ENCODE assay signal across 18 cellular contexts in genomic region chr11:75498556-75499255, GRCh38. TPM values are rescaled to one million over a fixed set of nuclear protein-coding genes. Genes with fewer than 3 reads are reported as not detected.
DNase-seq lines count a peak whose midpoint lies in the region; ATAC-seq, FAIRE-seq and TF ChIP-seq lines count a peak whose summit lies in the region.
"Had no signal": no experiment of that assay in that cellular context is flagged by ENCODE, and none has a peak within 500 bp of the region (broad histone marks: within the 10 kb centered on the region; RNA-seq: fewer than 3 reads in every experiment).

No MANE protein-coding gene starts in this region.

- no peaks in the 10 kb centered on the region for H3K27me3 ChIP-seq in left ventricle myocardium inferior (ENCODE audit: low read depth)
- no peaks in the 10 kb centered on the region for H3K27me3 ChIP-seq in right cardiac atrium (ENCODE audit: control insufficient read depth, insufficient read depth)
- H3K27me3 ChIP-seq in astrocyte (ENCODE audit: insufficient read depth, low read length): no peaks in the 10 kb centered on the region
- H3K27me3 ChIP-seq in mesendoderm (ENCODE audit: insufficient read depth, low read length, poor library complexity): no peaks in the 10 kb centered on the region
- H3K27me3 ChIP-seq: hepatocyte, right atrium auricular region had no signal

- H2BK120ac ChIP-seq in mesendoderm (ENCODE audit: low read depth, low read length): no peak overlapping the region

- no peaks in the 10 kb centered on the region for H3K79me1 ChIP-seq in mesendoderm (ENCODE audit: low read length)

- 78% methylated on average over 4 of the region's 4 CpGs for WGBS in right cardiac atrium
- no CpG with 5 or more reads among the region's 4 CpGs for WGBS in mesendoderm (ENCODE audit: extremely low coverage, insufficient coverage, low lambda C conversion rate)

- H2AK5ac ChIP-seq in mesendoderm (ENCODE audit: low read length): no peak overlapping the region

- H3K27me3 Mint-ChIP-seq in astrocyte (ENCODE audit: low read depth, unreplicated experiment): peaks cover 4% of the 10 kb centered on the region
- H3K27me3 Mint-ChIP-seq: activated CD8-positive, alpha-beta T cell treated with anti-CD3 and anti-CD28 coated beads for 36 hours; stimulated activated memory B cell treated with anti-CD40 and anti-IgM and Interleukin-4, amounts not matched to agents 10 μg/mL and 1 μg/mL and 100 μg/mL, for 72 hours had no signal

- TF ChIP-seq POLR2A in GM12891 (IDR thresholded peaks at IDR 0.05; ENCODE audit: low read depth, low read length): no peak

- no peak for TF ChIP-seq CTCF in left ventricle myocardium inferior (IDR thresholded peaks at IDR 0.05; ENCODE audit: borderline replicate concordance)
- TF ChIP-seq CTCF in astrocyte (IDR thresholded peaks at IDR 0.05; ENCODE audit: insufficient read depth, low read depth, low read length): no peak

- no peaks in the 10 kb centered on the region for H3K36me3 Mint-ChIP-seq in astrocyte (ENCODE audit: low read depth, unreplicated experiment)
- H3K36me3 Mint-ChIP-seq: stimulated activated memory B cell treated with anti-CD40 and anti-IgM and Interleukin-4, amounts not matched to agents 10 μg/mL and 1 μg/mL and 100 μg/mL, for 72 hours had no signal

- H3K18ac ChIP-seq in mesendoderm (ENCODE audit: low read length): no peak overlapping the region

- no peak overlapping the region for H3K56ac ChIP-seq in mesendoderm (ENCODE audit: low read length)

- no peak overlapping the region for H3K4ac ChIP-seq in mesendoderm (ENCODE audit: low read depth, low read length)

- H3K36me3 ChIP-seq in left ventricle myocardium inferior (no peaks in the 10 kb centered on the region), astrocyte (ENCODE audit: insufficient read depth, low read length) (no peaks in the 10 kb centered on the region), mesendoderm (ENCODE audit: control insufficient read depth, insufficient read depth, low read length) (no peaks in the 10 kb centered on the region)
- H3K36me3 ChIP-seq: right atrium auricular region had no signal

- H3K4me2 ChIP-seq in astrocyte (ENCODE audit: low read length): peak overlapping the region; percentile 67
- H3K4me2 ChIP-seq in mesendoderm (ENCODE audit: low read length): no peak overlapping the region
- H3K4me2 ChIP-seq: hepatocyte had no signal

- ATAC-seq in right cardiac atrium: no peak
- no peak for ATAC-seq in left lobe of liver
- no peak for ATAC-seq in GM21737 (IDR thresholded peaks at IDR 0.05; ENCODE audit: unreplicated experiment)
- ATAC-seq: stimulated activated memory B cell treated with anti-CD40 and anti-IgM and Interleukin-4, amounts not matched to agents 10 μg/mL and 1 μg/mL and 100 μg/mL, for 72 hours had no signal

- no peak overlapping the region for H3K23ac ChIP-seq in mesendoderm (ENCODE audit: low read length)

- no peak overlapping the region for H2BK5ac ChIP-seq in mesendoderm (ENCODE audit: low read length)

- H4K5ac ChIP-seq in mesendoderm (ENCODE audit: low read length): no peak overlapping the region

- no peak overlapping the region for H2BK15ac ChIP-seq in mesendoderm (replicated peaks; ENCODE audit: low read depth)

- H3K4me3 ChIP-seq in left ventricle myocardium inferior (no peak overlapping the region), right cardiac atrium (ENCODE audit: low read length) (no peak overlapping the region), astrocyte (ENCODE audit: insufficient read depth, low read depth, low read length) (no peak overlapping the region), mesendoderm (ENCODE audit: low read length) (no peak overlapping the region)
- H3K4me3 ChIP-seq: hepatocyte, right atrium auricular region had no signal

- no peak overlapping the region for H3K9ac ChIP-seq in astrocyte (ENCODE audit: low read length)
- H3K9ac ChIP-seq in mesendoderm (ENCODE audit: low read length): no peak overlapping the region

- H3K4me1 ChIP-seq in left ventricle myocardium inferior: peaks cover 9% of the 10 kb centered on the region
- H3K4me1 ChIP-seq in right cardiac atrium (ENCODE audit: control insufficient read depth, insufficient read depth, low read length): peaks cover 6% of the 10 kb centered on the region
- peaks cover 16% of the 10 kb centered on the region for H3K4me1 ChIP-seq in astrocyte (ENCODE audit: insufficient read depth, low read length)
- H3K4me1 ChIP-seq in mesendoderm (ENCODE audit: control insufficient read depth, low read depth, low read length): no peaks in the 10 kb centered on the region

- no peaks in the 10 kb centered on the region for H3K79me2 ChIP-seq in astrocyte (ENCODE audit: insufficient read depth, low read length)
- H3K79me2 ChIP-seq in mesendoderm (ENCODE audit: control insufficient read depth, insufficient read depth, low read length): no peaks in the 10 kb centered on the region
- H3K79me2 ChIP-seq: hepatocyte had no signal

- H3K27ac ChIP-seq in left ventricle myocardium inferior (replicated peaks) (peak overlapping the region; percentile 33), right cardiac atrium (ENCODE audit: low read length) (no peak overlapping the region), astrocyte (ENCODE audit: low read depth, low read length) (no peak overlapping the region), mesendoderm (ENCODE audit: low read depth, low read length) (no peak overlapping the region)
- H3K27ac ChIP-seq: hepatocyte had no signal

- no peaks in the 10 kb centered on the region for H3K9me3 Mint-ChIP-seq in astrocyte (ENCODE audit: unreplicated experiment)
- H3K9me3 Mint-ChIP-seq: activated CD8-positive, alpha-beta T cell treated with anti-CD3 and anti-CD28 coated beads for 36 hours; naive B cell; stimulated activated memory B cell treated with anti-CD40 and anti-IgM and Interleukin-4, amounts not matched to agents 10 μg/mL and 1 μg/mL and 100 μg/mL, for 72 hours had no signal

- H3K27ac Mint-ChIP-seq in astrocyte (ENCODE audit: unreplicated experiment): no peak overlapping the region
- H3K27ac Mint-ChIP-seq: activated CD8-positive, alpha-beta T cell treated with anti-CD3 and anti-CD28 coated beads for 36 hours; naive B cell; stimulated activated memory B cell treated with anti-CD40 and anti-IgM and Interleukin-4, amounts not matched to agents 10 μg/mL and 1 μg/mL and 100 μg/mL, for 72 hours had no signal

- no peak overlapping the region for H3K4me3 Mint-ChIP-seq in astrocyte (ENCODE audit: unreplicated experiment)
- H3K4me3 Mint-ChIP-seq: activated CD8-positive, alpha-beta T cell treated with anti-CD3 and anti-CD28 coated beads for 36 hours; naive B cell; stimulated activated memory B cell treated with anti-CD40 and anti-IgM and Interleukin-4, amounts not matched to agents 10 μg/mL and 1 μg/mL and 100 μg/mL, for 72 hours had no signal

- no peak overlapping the region for H2AFZ ChIP-seq in astrocyte (ENCODE audit: low read depth, low read length)
- H2AFZ ChIP-seq: hepatocyte had no signal

- FAIRE-seq in astrocyte (lab: Jason Lieb, UNC) (no peak), GM12891 (lab: Jason Lieb, UNC) (no peak)
- FAIRE-seq: A204.1, D721Med, TTC549 had no signal

- H3K9me3 ChIP-seq in left ventricle myocardium inferior (replicated peaks): no peaks in the 10 kb centered on the region
- H3K9me3 ChIP-seq in right cardiac atrium (ENCODE audit: control insufficient read depth, low read length): no peaks in the 10 kb centered on the region
- no peaks in the 10 kb centered on the region for H3K9me3 ChIP-seq in astrocyte (ENCODE audit: insufficient read depth, low read depth, low read length)
- H3K9me3 ChIP-seq: right atrium auricular region had no signal

- no peaks in the 10 kb centered on the region for H4K20me1 ChIP-seq in astrocyte (ENCODE audit: insufficient read depth, low read length)

- intact Hi-C loops in left ventricle myocardium inferior (cut with micrococcal nuclease): no loop called here
- intact Hi-C loops in right cardiac atrium (cut with DNase I): no loop called here

- H4K8ac ChIP-seq in mesendoderm (ENCODE audit: low read depth, low read length): no peak overlapping the region

- DNase-seq in left ventricle myocardium inferior (no peak), right cardiac atrium (no peak), astrocyte (ENCODE audit: low read depth) (no peak), mesendoderm (peak; percentile 49), left lobe of liver (ENCODE audit: low spot score) (no peak), RPMI8226 (no peak), GM12891 (ENCODE audit: insufficient read length, low spot score) (no peak)
- DNase-seq: activated CD8-positive, alpha-beta T cell treated with anti-CD3 and anti-CD28 coated beads for 36 hours; activated effector memory CD4-positive, alpha-beta T cell treated with Interleukin-2 at 50 U/mL for 16 hours; naive B cell; SIG-M5 had no signal

- peaks cover 23% of the 10 kb centered on the region for H3K4me1 Mint-ChIP-seq in astrocyte (ENCODE audit: low read depth, unreplicated experiment)

TF ChIP-seq in GM12891, 5 proteins besides CTCF, POLR2A, EP300 and RAD21:
- TF ChIP-seq TAF1 (IDR thresholded peaks at IDR 0.05; ENCODE audit: low read depth, low read length): no peak
- no peak for TF ChIP-seq PAX5 (IDR thresholded peaks at IDR 0.05; ENCODE audit: insufficient read depth, low read length, severe bottlenecking)
- no peak for TF ChIP-seq SPI1 (IDR thresholded peaks at IDR 0.05; ENCODE audit: low read depth, low read length)
- no peak for TF ChIP-seq POU2F2 (IDR thresholded peaks at IDR 0.05; ENCODE audit: low read depth, low read length)
- TF ChIP-seq POLR2AphosphoS5 (IDR thresholded peaks at IDR 0.05; ENCODE audit: low read depth, low read length): no peak

RNA-seq across cellular contexts. Expression of gene GDPD5, which starts 27.0 kb away (rescaled TPM):
- total RNA-seq in left ventricle myocardium inferior (4.4 TPM), right cardiac atrium (1 to 10 TPM; 5.3 to 8.2 (median 6.8) TPM), astrocyte (6.7 and 9.4 TPM in 2 replicates), left lobe of liver (9.1 TPM)
- 8.5 TPM for polyA plus RNA-seq in right cardiac atrium
- polyA plus RNA-seq in mesendoderm (2013, experiment 1 of 2): 10.9 TPM
- 11.4 TPM for polyA plus RNA-seq in mesendoderm (2013, experiment 2 of 2)
- 3.4 TPM for polyA plus RNA-seq in GM12891 (2012; ENCODE audit: low read depth, missing spikeins)
